ENCODE assay signal across 14 cellular contexts in the genomic region with DNA sequence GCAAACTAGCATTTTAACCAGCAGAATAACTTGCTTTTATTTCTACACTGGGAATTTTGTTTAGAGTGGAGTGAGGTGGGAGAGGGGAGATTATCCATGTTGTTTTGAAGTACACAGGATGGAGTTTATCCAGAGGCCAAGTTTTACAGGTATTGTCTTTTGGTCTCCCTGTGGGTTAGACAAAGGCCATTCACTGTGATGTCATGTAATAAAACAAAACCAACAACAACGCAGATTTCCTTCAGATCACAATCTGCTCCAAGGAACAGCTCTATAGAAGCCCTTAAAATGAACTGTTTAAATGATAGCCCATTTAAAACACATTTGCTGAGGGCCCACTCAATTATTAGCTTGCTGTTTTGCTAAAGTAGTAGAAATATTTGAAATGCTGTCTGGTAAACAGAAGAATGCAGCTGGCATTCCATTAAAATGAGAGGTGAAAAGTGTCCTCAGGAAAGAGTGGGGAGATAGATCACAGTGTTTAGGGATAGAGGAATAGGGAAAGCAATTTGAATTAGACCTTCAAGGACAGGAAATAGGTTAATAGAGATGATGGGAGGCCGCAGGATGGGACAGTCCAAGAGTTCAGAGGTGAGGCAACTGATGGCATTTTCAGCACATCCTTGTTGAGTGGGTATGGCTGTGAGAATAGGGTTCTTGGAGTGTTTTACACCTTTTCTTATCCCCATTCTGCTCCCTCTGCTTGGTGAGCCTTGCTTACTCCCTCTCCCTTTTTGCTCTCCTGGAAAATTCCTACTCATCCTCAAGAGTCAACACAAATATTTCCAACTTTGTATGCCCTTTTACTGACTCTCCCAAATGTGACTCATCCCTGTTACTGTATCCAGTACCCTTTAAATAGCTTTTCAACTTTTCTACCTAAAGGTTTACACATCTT.
A peak's percentile ranks its signal among the peaks of the same experiment; 100 is the strongest.
DNase-seq lines count a peak whose midpoint lies in the region; ATAC-seq and TF ChIP-seq lines count a peak whose summit lies in the region.
"Had no signal": no experiment of that assay in that cellular context is flagged by ENCODE, and none has a peak within 500 bp of the region (broad histone marks: within the 10 kb centered on the region; RNA-seq: fewer than 3 reads in every experiment).

No MANE protein-coding gene starts in this region.

- H2AFZ ChIP-seq in GM23248 (no peak overlapping the region; the same call in 1 of the 2 replicates), SK-N-SH (ENCODE audit: low read depth) (no peak overlapping the region)

- H3K27ac ChIP-seq in GM23248 (peak overlapping the region; percentile 77), SK-N-SH (ENCODE audit: low read depth in 2 of 2, low read length in 1 of 2) (peak overlapping the region; percentile 62 to 80), aorta (ENCODE audit: low read depth in 1 of 2, low read length in 2 of 2) (no peak overlapping the region)
- H3K27ac ChIP-seq: colonic mucosa, skin epidermis had no signal

- H3K79me2 ChIP-seq in GM23248 (ENCODE audit: insufficient read depth) (no peaks in the 10 kb centered on the region), SK-N-SH (ENCODE audit: insufficient read depth) (no peaks in the 10 kb centered on the region)

- DNase-seq in GM23248, result peak; percentile 85
- DNase-seq in SK-N-SH, result no peak
- DNase-seq in fibroblast of mammary gland (ENCODE audit: low read depth), result peak; percentile 80
- DNase-seq in omental fat pad (ENCODE audit: low spot score), result no peak
- no peak for DNase-seq in DMS153 treated with DMSO at 0.1 percent for 48 hours (lab: John Stamatoyannopoulos, UW; ENCODE audit: unreplicated experiment)
- no peak for DNase-seq in aorta
- DNase-seq: activated naive CD8-positive, alpha-beta T cell treated with anti-CD3 and anti-CD28 coated beads, Interleukin-2, amount 10 ng/mL, durations not matched to agents 7 days and 5 days; colonic mucosa; DND-41; foreskin melanocyte; left colon had no signal

- no peak for TF ChIP-seq RAD21 in SK-N-SH (IDR thresholded peaks at IDR 0.05; ENCODE audit: low read length)

- no peak overlapping the region for H3K4me3 ChIP-seq in GM23248
- H3K4me3 ChIP-seq in SK-N-SH (ENCODE audit: low read depth in 2 of 2, low read length in 1 of 2), result no peak overlapping the region
- no peak overlapping the region for H3K4me3 ChIP-seq in fibroblast of mammary gland (ENCODE audit: control insufficient read depth, low read depth, low read length)
- H3K4me3 ChIP-seq in aorta (ENCODE audit: low read length in 2 of 2), result no peak overlapping the region
- H3K4me3 ChIP-seq: colonic mucosa, skin epidermis had no signal

- intact Hi-C loops in aorta (cut with DNase I), result no loop called here

- peaks cover 4% of the 10 kb centered on the region for H3K9me3 ChIP-seq in GM23248 (ENCODE audit: low read depth)
- H3K9me3 ChIP-seq in SK-N-SH, result peaks cover 8% of the 10 kb centered on the region; the same call in 1 of the 2 replicates
- H3K9me3 ChIP-seq in aorta (ENCODE audit: control insufficient read depth, low read length), result no peaks in the 10 kb centered on the region
- H3K9me3 ChIP-seq: colonic mucosa had no signal

- H3F3A ChIP-seq in GM23248 (ENCODE audit: insufficient read depth), result peaks cover 24% of the 10 kb centered on the region; the same call in 1 of the 2 replicates
- peaks cover 31% of the 10 kb centered on the region for H3F3A ChIP-seq in SK-N-SH (replicated peaks; ENCODE audit: insufficient read depth)

- ATAC-seq in omental fat pad (ENCODE audit: low FRiP score) (peak; percentile 84), HG02840 (IDR thresholded peaks at IDR 0.05; ENCODE audit: low FRiP score, unreplicated experiment) (no peak), aorta (ENCODE audit: low FRiP score) (no peak), HG02642 (IDR thresholded peaks at IDR 0.05; ENCODE audit: poor library complexity, unreplicated experiment) (no peak)
- ATAC-seq: left colon had no signal

- H4K20me1 ChIP-seq in GM23248 (ENCODE audit: insufficient read depth) (no peaks in the 10 kb centered on the region), SK-N-SH (ENCODE audit: insufficient read depth) (no peaks in the 10 kb centered on the region)

- no peaks in the 10 kb centered on the region for H3K36me3 ChIP-seq in GM23248 (ENCODE audit: low read depth)
- H3K36me3 ChIP-seq in SK-N-SH (replicated peaks in 1 of 2; ENCODE audit: control insufficient read depth in 1 of 2, insufficient read depth in 2 of 2, low read length in 1 of 2), result no peaks in the 10 kb centered on the region
- no peaks in the 10 kb centered on the region for H3K36me3 ChIP-seq in aorta (ENCODE audit: control insufficient read depth in 1 of 2, insufficient read depth in 2 of 2, low read length in 1 of 2)
- H3K36me3 ChIP-seq: colonic mucosa had no signal

- WGBS in GM23248 (ENCODE audit: low coverage in 1 of 2, low lambda C conversion rate in 2 of 2, missing lambda C conversion rate in 2 of 2), 2 experiments, result 80 to 82% methylated on average over 2 of the region's 2 CpGs
- 60% methylated on average over 2 of the region's 2 CpGs for WGBS in SK-N-SH (ENCODE audit: low lambda C conversion rate)
- WGBS in aorta, 2 donors, result 80 to 88% methylated on average over 2 of the region's 2 CpGs

- CTCF ChIA-PET in SK-N-SH (lab: Yijun Ruan, JAX), result no interaction called here

- TF ChIP-seq CTCF in SK-N-SH (IDR thresholded peaks at IDR 0.05) (no peak), fibroblast of mammary gland (conservative IDR thresholded peaks at IDR 0.05; ENCODE audit: control insufficient read depth, insufficient read depth, low read depth, low read length) (no peak), omental fat pad (IDR thresholded peaks at IDR 0.05) (no peak)

- H3K9ac ChIP-seq in GM23248 (no peak overlapping the region), SK-N-SH (peak overlapping the region; percentile 15; the same call in 1 of the 2 replicates)

- no peaks in the 10 kb centered on the region for H3K27me3 ChIP-seq in GM23248 (replicated peaks; ENCODE audit: insufficient read depth)
- H3K27me3 ChIP-seq in SK-N-SH (ENCODE audit: insufficient read depth), result no peaks in the 10 kb centered on the region
- H3K27me3 ChIP-seq in aorta (ENCODE audit: control insufficient read depth in 1 of 2, insufficient read depth in 2 of 2, low read length in 1 of 2), result peaks cover 0 to 1% of the 10 kb centered on the region in 2 donors
- H3K27me3 ChIP-seq: colonic mucosa had no signal

- TF ChIP-seq EP300 in SK-N-SH (IDR thresholded peaks at IDR 0.05; ENCODE audit: borderline replicate concordance in 1 of 2, low read depth in 1 of 2, low read length in 1 of 2), result peak in 1 of 2 experiments; percentile 16; a peak in 1 of 4 replicates

- no peaks in the 10 kb centered on the region for H3K9me2 ChIP-seq in GM23248 (ENCODE audit: insufficient read depth)
- no peaks in the 10 kb centered on the region for H3K9me2 ChIP-seq in SK-N-SH

- in situ Hi-C loops in GM23248 (cut with MboI), result no loop called here

- POLR2A ChIA-PET in SK-N-SH (lab: Yijun Ruan, JAX), result no interaction called here

- peaks cover 29% of the 10 kb centered on the region for H3K4me1 ChIP-seq in GM23248 (ENCODE audit: insufficient read depth)
- peaks cover 0 to 20% of the 10 kb centered on the region in 2 experiments; a peak in 2 of 4 replicates for H3K4me1 ChIP-seq in SK-N-SH (ENCODE audit: control insufficient read depth in 1 of 2, insufficient read depth in 2 of 2, low read depth in 1 of 2, low read length in 1 of 2)
- no peaks in the 10 kb centered on the region for H3K4me1 ChIP-seq in aorta (ENCODE audit: control insufficient read depth in 1 of 2, insufficient read depth in 2 of 2, low read length in 2 of 2)
- H3K4me1 ChIP-seq: colonic mucosa had no signal

- peak overlapping the region; percentile 39 for H3K4me2 ChIP-seq in GM23248 (ENCODE audit: unreplicated experiment)
- H3K4me2 ChIP-seq in SK-N-SH, result peak overlapping the region; percentile 62

TF ChIP-seq in SK-N-SH, 30 proteins besides CTCF, POLR2A, EP300 and RAD21:
- no peak for TF ChIP-seq ZBTB33 (IDR thresholded peaks at IDR 0.05; ENCODE audit: borderline replicate concordance, low read depth)
- TF ChIP-seq JUND (IDR thresholded peaks at IDR 0.05), result peak; percentile 75
- no peak for TF ChIP-seq CHD2 (IDR thresholded peaks at IDR 0.05; ENCODE audit: low read length, partially characterized antibody)
- peak; percentile 80; the same call in 1 of the 2 replicates for TF ChIP-seq RXRA (IDR thresholded peaks at IDR 0.05; ENCODE audit: borderline replicate concordance, low read depth)
- peak; percentile 64 for TF ChIP-seq MEF2A (IDR thresholded peaks at IDR 0.05; ENCODE audit: borderline replicate concordance, low read depth)
- TF ChIP-seq, protein P1, sequence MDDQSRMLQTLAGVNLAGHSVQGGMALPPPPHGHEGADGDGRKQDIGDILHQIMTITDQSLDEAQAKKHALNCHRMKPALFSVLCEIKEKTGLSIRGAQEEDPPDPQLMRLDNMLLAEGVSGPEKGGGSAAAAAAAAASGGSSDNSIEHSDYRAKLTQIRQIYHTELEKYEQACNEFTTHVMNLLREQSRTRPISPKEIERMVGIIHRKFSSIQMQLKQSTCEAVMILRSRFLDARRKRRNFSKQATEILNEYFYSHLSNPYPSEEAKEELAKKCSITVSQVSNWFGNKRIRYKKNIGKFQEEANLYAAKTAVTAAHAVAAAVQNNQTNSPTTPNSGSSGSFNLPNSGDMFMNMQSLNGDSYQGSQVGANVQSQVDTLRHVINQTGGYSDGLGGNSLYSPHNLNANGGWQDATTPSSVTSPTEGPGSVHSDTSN (IDR thresholded peaks at IDR 0.05), result 0 out of 2 replicates have a peak, but pooled peaks have one; percentile 8
- peak; percentile 41; the same call in 1 of the 2 replicates for TF ChIP-seq TEAD4 (IDR thresholded peaks at IDR 0.05; ENCODE audit: borderline replicate concordance, insufficient read depth)
- peak; percentile 77 for TF ChIP-seq FOSL2 (IDR thresholded peaks at IDR 0.05; ENCODE audit: borderline replicate concordance, low read depth)

Comparison
In these comparisons a context has a peak if more than half of its experiments do, and no peak if none do; other contexts are left out.
1. DNase-seq: peak in GM23248 (single experiment) and fibroblast of mammary gland (single experiment); none in SK-N-SH (single experiment), omental fat pad (single experiment), DMS153 treated with DMSO at 0.1 percent for 48 hours (single experiment) and aorta (0 of 2).
2. H3K27ac ChIP-seq: peak in GM23248 (single experiment) and SK-N-SH (2 of 2); none in aorta (0 of 2).